ENCODE assay signal across 7 cellular contexts in the genomic region with DNA sequence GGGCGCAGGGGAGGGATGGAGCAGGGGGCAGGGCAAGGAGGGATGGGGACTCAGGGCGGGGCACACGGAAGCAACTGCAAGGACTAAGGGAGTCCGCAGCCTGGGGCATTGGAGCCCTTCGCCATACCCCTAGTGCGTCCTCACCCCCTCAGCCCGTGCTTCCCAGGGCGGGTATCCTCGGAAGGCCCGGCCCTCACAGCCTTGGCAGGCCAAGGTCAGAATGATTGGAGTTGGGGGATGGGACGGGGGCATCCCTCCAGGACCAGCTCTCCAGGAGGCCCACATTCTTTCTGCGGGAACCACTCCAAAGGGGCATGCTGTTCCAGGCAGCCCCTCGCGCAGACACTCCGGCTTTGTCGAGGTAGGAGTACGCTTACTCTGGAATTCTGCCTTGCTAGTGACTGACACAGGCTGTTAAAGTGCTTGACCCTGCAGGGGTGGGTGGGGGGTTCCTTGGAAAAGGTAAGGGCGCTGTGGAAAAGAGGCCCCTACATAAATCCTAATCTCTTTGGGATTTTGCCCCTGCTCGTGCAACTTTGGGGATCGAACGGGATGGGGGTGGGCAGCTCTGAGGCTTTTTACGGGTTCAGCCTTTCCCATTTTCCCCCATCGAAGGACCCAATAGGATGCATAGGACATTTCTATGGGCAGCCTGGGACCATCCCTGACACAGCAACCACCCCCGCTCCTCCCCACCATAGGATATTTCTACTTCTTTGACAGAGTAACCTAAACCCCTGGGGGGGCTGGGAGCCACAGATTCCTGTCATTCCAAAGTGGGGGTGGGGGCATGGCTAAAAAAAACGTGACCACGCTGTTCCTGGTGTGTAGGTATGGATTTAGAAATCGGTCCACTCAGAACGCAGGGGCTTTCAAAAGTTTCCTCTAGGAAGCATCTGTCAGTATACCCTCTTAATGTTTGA. TPM values are rescaled to one million over a fixed set of nuclear protein-coding genes. Genes with fewer than 3 reads are reported as not detected.
DNase-seq lines count a peak whose midpoint lies in the region; ATAC-seq and TF ChIP-seq lines count a peak whose summit lies in the region.

No MANE protein-coding gene starts in this region.

- DNase-seq in HAP-1 (ENCODE audit: low spot score in 2 of 2) (peak in 1 of 2 experiments; percentile 51), WTC11 (ENCODE audit: low spot score) (no peak), CD1c-positive myeloid dendritic cell (ENCODE audit: extremely low spot score) (no peak), activated gamma-delta T cell (lab: John Stamatoyannopoulos, UW) (no peak), NCI-H2107 (lab: John Stamatoyannopoulos, UW) (no peak)

- H3K27me3 Mint-ChIP-seq in WTC11 (ENCODE audit: low read depth), result no peaks in the 10 kb centered on the region

- no peak overlapping the region for H3K27ac Mint-ChIP-seq in WTC11

- H3K27ac ChIP-seq in iPS-20b (ENCODE audit: low read length), result no peak overlapping the region
- H3K27ac ChIP-seq in stomach smooth muscle (ENCODE audit: low read length), result no peak overlapping the region

- TF ChIP-seq CTCF in WTC11 (IDR thresholded peaks at IDR 0.05), result no peak

- peaks cover 11% of the 10 kb centered on the region for H3K36me3 ChIP-seq in HAP-1 (replicated peaks)
- peaks cover 21% of the 10 kb centered on the region for H3K36me3 ChIP-seq in iPS-20b (ENCODE audit: insufficient read depth, low read depth, low read length)
- H3K36me3 ChIP-seq in stomach smooth muscle (ENCODE audit: control insufficient read depth in 2 of 2, insufficient read depth in 2 of 2, low read length in 2 of 2), result peaks cover 0 to 6% of the 10 kb centered on the region in 2 donors

- H3K27me3 ChIP-seq in HAP-1 (ENCODE audit: low read depth) (no peaks in the 10 kb centered on the region), iPS-20b (ENCODE audit: insufficient read depth, low read length) (no peaks in the 10 kb centered on the region), stomach smooth muscle (ENCODE audit: control insufficient read depth in 1 of 2, insufficient read depth in 2 of 2, low read length in 2 of 2) (no peaks in the 10 kb centered on the region)

- ATAC-seq in WTC11, result peak; percentile 27

- H3K9me3 ChIP-seq in HAP-1 (no peaks in the 10 kb centered on the region), iPS-20b (ENCODE audit: insufficient read depth, low read depth, low read length) (no peaks in the 10 kb centered on the region), stomach smooth muscle (ENCODE audit: control insufficient read depth in 2 of 2, low read length in 2 of 2) (no peaks in the 10 kb centered on the region)

- POLR2A ChIA-PET in WTC11 (lab: Charles Lee), result interaction anchor here (0.6 to 3.8 kb wide), 18 partner anchors 17 to 1934 kb away, joined by 3 to 52 read pairs (median 5); a partner anchor contains a TSS

- peak overlapping the region; percentile 70; the same call in 1 of the 2 replicates for H3K9ac ChIP-seq in iPS-20b (ENCODE audit: low read depth, low read length)
- H3K9ac ChIP-seq in stomach smooth muscle (ENCODE audit: low read length in 2 of 2), result peak overlapping the region; percentile 68 to 69

- peaks cover 6% of the 10 kb centered on the region; the same call in 1 of the 2 replicates for H3K36me3 Mint-ChIP-seq in WTC11

- H3K9me3 Mint-ChIP-seq in WTC11, result no peaks in the 10 kb centered on the region

- CTCF ChIA-PET in WTC11 (lab: Charles Lee), result interaction anchor here (0.6 to 4.0 kb wide), 12 partner anchors 8 to 454 kb away, joined by 4 to 17 read pairs (median 4); no protein-coding TSS in a partner anchor

- peak overlapping the region; percentile 58 for H3K4me3 ChIP-seq in HAP-1
- peak overlapping the region; percentile 74 for H3K4me3 ChIP-seq in iPS-20b (ENCODE audit: low read length)
- H3K4me3 ChIP-seq in stomach smooth muscle (ENCODE audit: low read length in 2 of 2), result peak overlapping the region; percentile 89

- H3K4me1 ChIP-seq in HAP-1, result peaks cover 8% of the 10 kb centered on the region; the same call in 1 of the 2 replicates
- H3K4me1 ChIP-seq in iPS-20b (ENCODE audit: insufficient read depth, low read length), result peaks cover 16% of the 10 kb centered on the region
- H3K4me1 ChIP-seq in stomach smooth muscle (ENCODE audit: control insufficient read depth, insufficient read depth, low read length), result peaks cover 35% of the 10 kb centered on the region

- peaks cover 24% of the 10 kb centered on the region for H3K4me1 Mint-ChIP-seq in WTC11

- in situ Hi-C loops in HAP-1 (cut with MboI; ENCODE audit: low sequenced_read_pairs), result no loop called here

- H3K4me3 Mint-ChIP-seq in WTC11, result peak overlapping the region; percentile 94

TF ChIP-seq in WTC11, 78 proteins besides CTCF, POLR2A, EP300 and RAD21 (continues in another document):
- TF ChIP-seq, protein P1, sequence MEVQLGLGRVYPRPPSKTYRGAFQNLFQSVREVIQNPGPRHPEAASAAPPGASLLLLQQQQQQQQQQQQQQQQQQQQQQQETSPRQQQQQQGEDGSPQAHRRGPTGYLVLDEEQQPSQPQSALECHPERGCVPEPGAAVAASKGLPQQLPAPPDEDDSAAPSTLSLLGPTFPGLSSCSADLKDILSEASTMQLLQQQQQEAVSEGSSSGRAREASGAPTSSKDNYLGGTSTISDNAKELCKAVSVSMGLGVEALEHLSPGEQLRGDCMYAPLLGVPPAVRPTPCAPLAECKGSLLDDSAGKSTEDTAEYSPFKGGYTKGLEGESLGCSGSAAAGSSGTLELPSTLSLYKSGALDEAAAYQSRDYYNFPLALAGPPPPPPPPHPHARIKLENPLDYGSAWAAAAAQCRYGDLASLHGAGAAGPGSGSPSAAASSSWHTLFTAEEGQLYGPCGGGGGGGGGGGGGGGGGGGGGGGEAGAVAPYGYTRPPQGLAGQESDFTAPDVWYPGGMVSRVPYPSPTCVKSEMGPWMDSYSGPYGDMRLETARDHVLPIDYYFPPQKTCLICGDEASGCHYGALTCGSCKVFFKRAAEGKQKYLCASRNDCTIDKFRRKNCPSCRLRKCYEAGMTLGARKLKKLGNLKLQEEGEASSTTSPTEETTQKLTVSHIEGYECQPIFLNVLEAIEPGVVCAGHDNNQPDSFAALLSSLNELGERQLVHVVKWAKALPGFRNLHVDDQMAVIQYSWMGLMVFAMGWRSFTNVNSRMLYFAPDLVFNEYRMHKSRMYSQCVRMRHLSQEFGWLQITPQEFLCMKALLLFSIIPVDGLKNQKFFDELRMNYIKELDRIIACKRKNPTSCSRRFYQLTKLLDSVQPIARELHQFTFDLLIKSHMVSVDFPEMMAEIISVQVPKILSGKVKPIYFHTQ (CRISPR knock-in tag; IDR thresholded peaks at IDR 0.05), result no peak
- TF ChIP-seq FOXJ3 (CRISPR knock-in tag; IDR thresholded peaks at IDR 0.05; ENCODE audit: borderline replicate concordance), result no peak
- TF ChIP-seq ZNF671 (CRISPR knock-in tag; IDR thresholded peaks at IDR 0.05), result no peak
- TF ChIP-seq PREB (CRISPR knock-in tag; IDR thresholded peaks at IDR 0.05; ENCODE audit: borderline replicate concordance), result no peak
- no peak for TF ChIP-seq PRDM15 (CRISPR knock-in tag; IDR thresholded peaks at IDR 0.05)
- 0 out of 2 replicates have a peak, but pooled peaks have one; percentile 35 for TF ChIP-seq ZNF423 (CRISPR knock-in tag; IDR thresholded peaks at IDR 0.05)
- TF ChIP-seq ZBTB21 (CRISPR knock-in tag; IDR thresholded peaks at IDR 0.05; ENCODE audit: borderline replicate concordance), result no peak
- no peak for TF ChIP-seq NFATC4 (CRISPR knock-in tag; IDR thresholded peaks at IDR 0.05)
- TF ChIP-seq IRF2 (CRISPR knock-in tag; IDR thresholded peaks at IDR 0.05; ENCODE audit: borderline replicate concordance, low read depth), result no peak

RNA-seq across cellular contexts. Expression of gene TRIM11, which starts 0.7 kb away (rescaled TPM):
- total RNA-seq in WTC11 (2021), result 27.9 to 34.3 TPM (median 28.4 TPM) in 3 replicates

RNA-seq across cellular contexts. Expression of gene TRIM17, which starts 9.3 kb away (rescaled TPM):
- 1.5 to 2.7 TPM (median 2.6 TPM) in 3 replicates for total RNA-seq in WTC11 (2021)
